Comparison of ENCODE assay signal across 32 cellular contexts in the genomic region with DNA sequence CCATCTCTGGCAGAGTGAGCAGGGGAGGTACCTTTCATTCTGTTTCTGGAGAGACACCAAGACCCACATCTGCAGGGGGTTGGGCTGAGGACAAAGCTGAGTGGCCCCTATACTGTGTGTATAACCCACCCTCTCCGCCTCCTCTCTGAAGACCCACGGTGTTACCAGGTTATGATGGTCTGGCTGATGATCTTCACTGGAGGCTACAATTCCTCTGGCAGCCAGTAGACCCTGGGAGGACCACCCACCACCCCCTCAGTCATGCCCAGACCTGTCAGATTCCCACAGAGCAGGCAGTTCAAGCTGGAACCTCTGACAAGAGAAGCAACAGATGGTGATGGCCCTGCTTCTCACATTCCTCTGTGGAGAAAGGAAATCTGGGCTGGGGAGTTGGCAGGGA. TPM values are rescaled to one million over a fixed set of nuclear protein-coding genes. Genes with fewer than 3 reads are reported as not detected.
"Had no signal": no experiment of that assay in that cellular context is flagged by ENCODE, and none has a peak within 500 bp of the region (broad histone marks: within the 10 kb centered on the region; RNA-seq: fewer than 3 reads in every experiment).

No MANE protein-coding gene starts in this region.

- H2AFZ ChIP-seq: hepatocyte had no signal

- H3K4me1 ChIP-seq: esophagus muscularis mucosa, foreskin keratinocyte, gastroesophageal sphincter, heart left ventricle, psoas muscle, sigmoid colon, spleen, testis, tibial artery, upper lobe of left lung had no signal

- H3K27ac ChIP-seq: coronary artery, esophagus muscularis mucosa, foreskin keratinocyte, gastroesophageal sphincter, heart left ventricle, hepatocyte, ovary, psoas muscle, sigmoid colon, skin epidermis, spleen, testis, tibial artery, upper lobe of left lung had no signal

- ATAC-seq: foreskin keratinocyte, gastroesophageal sphincter, heart left ventricle, left lobe of liver, natural killer cell, psoas muscle, right cardiac atrium had no signal

- H3K36me3 ChIP-seq: esophagus muscularis mucosa, gastroesophageal sphincter, heart left ventricle, ovary, sigmoid colon, spleen, tibial artery, upper lobe of left lung had no signal

- H3K4me2 ChIP-seq: hepatocyte had no signal

- H3K9me3 ChIP-seq: esophagus muscularis mucosa, gastroesophageal sphincter, heart left ventricle, ovary, psoas muscle, sigmoid colon, spleen, testis, tibial artery, upper lobe of left lung had no signal

- DNase-seq: dermis blood vessel endothelial cell; effector memory CD4-positive, alpha-beta T cell; foreskin keratinocyte; heart left ventricle; kidney; mesenchymal stem cell; midbrain; natural killer cell; occipital lobe; ovary; posterior cingulate gyrus; psoas muscle; right cardiac atrium; sigmoid colon; stimulated activated naive CD4-positive, alpha-beta T cell; substantia nigra; testis; tibial artery; upper lobe of left lung had no signal

- H3K4me3 ChIP-seq: coronary artery, esophagus muscularis mucosa, gastroesophageal sphincter, heart left ventricle, hepatocyte, ovary, psoas muscle, sigmoid colon, skin epidermis, spleen, testis, tibial artery, upper lobe of left lung had no signal

- H3K36me3 Mint-ChIP-seq: natural killer cell had no signal

- H3K9me3 Mint-ChIP-seq: natural killer cell had no signal

- H3K27ac Mint-ChIP-seq: natural killer cell had no signal

- H3K79me2 ChIP-seq: hepatocyte had no signal

- H3K4me3 Mint-ChIP-seq: natural killer cell had no signal

- H3K27me3 ChIP-seq: ovary, sigmoid colon, testis, upper lobe of left lung had no signal

- H3K4me1 Mint-ChIP-seq: natural killer cell had no signal

RNA-seq across cellular contexts. Expression of gene KCNJ1, which starts 11.4 kb away (rescaled TPM):
- total RNA-seq: chondrocyte, endothelial cell of umbilical vein, epithelial cell of proximal tubule, esophagus muscularis mucosa, fibroblast of lung, foreskin keratinocyte, hepatocyte, left lobe of liver, mucosa of gallbladder, natural killer cell, occipital lobe, psoas muscle, spleen had no signal
- polyA plus RNA-seq: endothelial cell of umbilical vein, fibroblast of lung, foreskin keratinocyte, hepatocyte, ovary, psoas muscle, sigmoid colon had no signal

RNA-seq across cellular contexts. Expression of gene KCNJ5, which starts 12.7 kb away (rescaled TPM):
- total RNA-seq: dermis blood vessel endothelial cell, lung microvascular endothelial cell had no signal
- polyA plus RNA-seq: endothelial cell of umbilical vein had no signal
